In the genomic region with DNA sequence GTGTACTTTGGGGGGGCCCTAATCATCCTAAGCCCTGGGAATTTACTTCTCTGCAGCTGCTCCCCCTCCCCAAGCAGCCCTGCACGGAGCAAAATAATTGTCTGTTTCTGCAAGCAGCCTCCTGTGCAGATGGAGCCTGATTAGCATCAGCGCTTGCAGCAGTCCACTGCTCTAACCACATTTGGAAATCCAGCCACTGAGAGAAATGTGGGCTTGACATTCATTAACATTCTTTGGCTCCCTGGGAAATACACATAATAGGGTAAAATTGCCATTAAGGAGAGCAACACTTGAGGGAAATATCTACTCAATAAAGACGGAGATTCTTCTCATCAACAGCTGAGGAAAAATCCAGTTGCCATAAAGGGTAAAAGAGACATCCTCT, we compare ENCODE assay signal across 19 cellular contexts.
A peak's percentile ranks its signal among the peaks of the same experiment; 100 is the strongest.
DNase-seq lines count a peak whose midpoint lies in the region; ATAC-seq, FAIRE-seq and TF ChIP-seq lines count a peak whose summit lies in the region.
"Had no signal": no experiment of that assay in that cellular context is flagged by ENCODE, and none has a peak within 500 bp of the region (broad histone marks: within the 10 kb centered on the region; RNA-seq: fewer than 3 reads in every experiment).

No MANE protein-coding gene starts in this region.

- no peak overlapping the region for H3K14ac ChIP-seq in trophoblast cell (ENCODE audit: low read length)

- no peaks in the 10 kb centered on the region for H3K27me3 ChIP-seq in K562 (ENCODE audit: control insufficient read depth in 2 of 2, insufficient read depth in 2 of 2, low read length in 2 of 2)
- H3K27me3 ChIP-seq in trophoblast cell (ENCODE audit: insufficient read depth, low read length), result no peaks in the 10 kb centered on the region
- H3K27me3 ChIP-seq: SJSA1 had no signal

- TF ChIP-seq CTCF in K562 (IDR thresholded peaks at IDR 0.05 in 2 of 3, conservative IDR thresholded peaks at IDR 0.05 in 1 of 3; ENCODE audit: insufficient read depth in 2 of 3, low read depth in 1 of 3, low read length in 3 of 3) (no peak), coronary artery (IDR thresholded peaks at IDR 0.05) (no peak)

- BruUV-seq in K562 (replicated peaks; lab: Mats Ljungman, UMichigan), result no TSS peak

- no peaks in the 10 kb centered on the region for H3K9me3 ChIP-seq in K562 (replicated peaks; ENCODE audit: control insufficient read depth, insufficient read depth, low read depth, low read length)
- H3K9me3 ChIP-seq in trophoblast cell (ENCODE audit: insufficient read depth, low read depth, low read length), result no peaks in the 10 kb centered on the region
- H3K9me3 ChIP-seq: A549, SJSA1 had no signal

- no peaks in the 10 kb centered on the region for H3K36me3 ChIP-seq in K562 (ENCODE audit: control insufficient read depth, insufficient read depth, low read length)
- no peaks in the 10 kb centered on the region for H3K36me3 ChIP-seq in trophoblast cell (ENCODE audit: control insufficient read depth in 1 of 2, insufficient read depth in 2 of 2, low read length in 2 of 2)
- H3K36me3 ChIP-seq: SJSA1 had no signal

- H3K27ac ChIP-seq in K562 (ENCODE audit: extremely low read depth, low read depth, low read length) (no peak overlapping the region), trophoblast cell (ENCODE audit: low read depth, low read length) (no peak overlapping the region), coronary artery (no peak overlapping the region)
- H3K27ac ChIP-seq: A549, SJSA1 had no signal

- H3K4ac ChIP-seq in trophoblast cell (ENCODE audit: low read depth, low read length), result no peak overlapping the region

- POLR2A ChIA-PET in K562 (lab: Yijun Ruan, JAX), result no interaction called here

- TF ChIP-seq POLR2A in K562 (conservative IDR thresholded peaks at IDR 0.05), result no peak

- no peak overlapping the region for H2BK5ac ChIP-seq in trophoblast cell (ENCODE audit: low read depth, low read length, poor library complexity)

- TF ChIP-seq RAD21 in K562 (CRISPR knock-in tag; conservative IDR thresholded peaks at IDR 0.05 in 1 of 2, IDR thresholded peaks at IDR 0.05 in 1 of 2), result no peak

- ATAC-seq in K562, result no peak
- ATAC-seq: A549 had no signal

- H2BK12ac ChIP-seq in trophoblast cell (ENCODE audit: low read length), result no peak overlapping the region

- DNase-seq in DMS 273 (lab: John Stamatoyannopoulos, UW; ENCODE audit: unreplicated experiment) (peak; percentile 71), NCI-H2227 (lab: John Stamatoyannopoulos, UW; ENCODE audit: unreplicated experiment) (peak; percentile 16), K562 (ENCODE audit: extremely low read depth in 1 of 4, low spot score in 3 of 4) (no peak), trophoblast cell (peak; percentile 4 to 23), coronary artery (ENCODE audit: low spot score) (no peak), cerebellar cortex (ENCODE audit: low spot score) (no peak), D341Med (ENCODE audit: low spot score) (no peak)
- DNase-seq in activated naive CD4-positive, alpha-beta T cell treated with Interleukin-2 at 50 U/mL for 16 hours, result no peak
- DNase-seq: COR-L47, DMS53, H7, IMR-90, NCI-H1105, NCI-H187 treated with DMSO at 0.1 percent for 48 hours, NCI-H510A, NCI-H774 had no signal

- no peak overlapping the region for H3K23ac ChIP-seq in trophoblast cell (ENCODE audit: low read length)

- no peak overlapping the region for H3K9ac ChIP-seq in K562 (ENCODE audit: insufficient read depth in 1 of 2, low read depth in 2 of 2, low read length in 2 of 2)
- H3K9ac ChIP-seq in trophoblast cell (ENCODE audit: low read length), result no peak overlapping the region

- 0% methylated on average over 3 of the region's 3 CpGs for WGBS in K562 (ENCODE audit: insufficient coverage, low coverage, missing lambda C conversion rate)
- no CpG with 5 or more reads among the region's 3 CpGs for WGBS in trophoblast cell (ENCODE audit: extremely low coverage, insufficient coverage, insufficient read length)

- intact Hi-C loops in K562 (cut with micrococcal nuclease), result no loop called here

- no peak for TF ChIP-seq EP300 in K562 (IDR thresholded peaks at IDR 0.05; ENCODE audit: low read length)

- in situ Hi-C loops in K562 (cut with MboI), result no loop called here

- H4K20me1 ChIP-seq in K562 (replicated peaks; ENCODE audit: control insufficient read depth, insufficient read depth, low read length), result no peaks in the 10 kb centered on the region

- H3K4me3 ChIP-seq in K562, result no peak overlapping the region
- no peak overlapping the region for H3K4me3 ChIP-seq in trophoblast cell (ENCODE audit: low read depth, low read length)
- H3K4me3 ChIP-seq in coronary artery, result no peak overlapping the region
- H3K4me3 ChIP-seq: A549, SJSA1 had no signal

- no peaks in the 10 kb centered on the region for H3K79me2 ChIP-seq in K562 (ENCODE audit: control insufficient read depth, insufficient read depth, low read length)
- H3K79me2 ChIP-seq in trophoblast cell (ENCODE audit: control insufficient read depth, insufficient read depth, low read length, poor library complexity), result no peaks in the 10 kb centered on the region

- H2AK5ac ChIP-seq in trophoblast cell (ENCODE audit: low read length), result no peak overlapping the region

- H4K12ac ChIP-seq in trophoblast cell (ENCODE audit: low read depth, low read length), result no peak overlapping the region

- no peak overlapping the region for H3K4me2 ChIP-seq in K562 (ENCODE audit: insufficient read depth, low read length)
- H3K4me2 ChIP-seq in trophoblast cell (ENCODE audit: low read length), result no peak overlapping the region
- H3K4me2 ChIP-seq: A549 had no signal

- no peak overlapping the region for H3K18ac ChIP-seq in trophoblast cell (ENCODE audit: low read length)

- CTCF ChIA-PET in K562 (lab: Yijun Ruan, JAX; ENCODE audit: low intra/inter-chr PET ratio), result no interaction called here

- H2BK120ac ChIP-seq in trophoblast cell (ENCODE audit: insufficient read depth, low read length, poor library complexity), result no peak overlapping the region

- H3K79me1 ChIP-seq in trophoblast cell (ENCODE audit: low read length), result no peaks in the 10 kb centered on the region

- H3K4me1 ChIP-seq in K562 (replicated peaks in 1 of 2; ENCODE audit: control insufficient read depth in 2 of 2, insufficient read depth in 2 of 2, low read length in 2 of 2) (no peaks in the 10 kb centered on the region), trophoblast cell (ENCODE audit: control insufficient read depth in 1 of 2, insufficient read depth in 2 of 2, low read length in 2 of 2) (peaks cover 0 to 2% of the 10 kb centered on the region in 2 experiments)
- H3K4me1 ChIP-seq: A549, SJSA1 had no signal

- no peak overlapping the region for H4K8ac ChIP-seq in trophoblast cell (ENCODE audit: low read depth, low read length)

- no peaks in the 10 kb centered on the region for H3K9me1 ChIP-seq in K562 (ENCODE audit: control insufficient read depth, insufficient read depth, low read length)

- H4K91ac ChIP-seq in trophoblast cell (ENCODE audit: low read depth, low read length), result no peak overlapping the region

- FAIRE-seq in K562 (lab: Jason Lieb, UNC), result peak; percentile 23
- FAIRE-seq: A549, G401.6 had no signal

- H2AFZ ChIP-seq in K562 (ENCODE audit: low read depth, low read length) (no peak overlapping the region), trophoblast cell (ENCODE audit: insufficient read depth, low read length, poor library complexity) (no peak overlapping the region)

TF ChIP-seq in K562, 482 proteins besides CTCF, POLR2A, EP300 and RAD21 (continues in another document):
- TF ChIP-seq, protein P1, sequence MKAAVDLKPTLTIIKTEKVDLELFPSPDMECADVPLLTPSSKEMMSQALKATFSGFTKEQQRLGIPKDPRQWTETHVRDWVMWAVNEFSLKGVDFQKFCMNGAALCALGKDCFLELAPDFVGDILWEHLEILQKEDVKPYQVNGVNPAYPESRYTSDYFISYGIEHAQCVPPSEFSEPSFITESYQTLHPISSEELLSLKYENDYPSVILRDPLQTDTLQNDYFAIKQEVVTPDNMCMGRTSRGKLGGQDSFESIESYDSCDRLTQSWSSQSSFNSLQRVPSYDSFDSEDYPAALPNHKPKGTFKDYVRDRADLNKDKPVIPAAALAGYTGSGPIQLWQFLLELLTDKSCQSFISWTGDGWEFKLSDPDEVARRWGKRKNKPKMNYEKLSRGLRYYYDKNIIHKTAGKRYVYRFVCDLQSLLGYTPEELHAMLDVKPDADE (conservative IDR thresholded peaks at IDR 0.05; ENCODE audit: control insufficient read depth, low read depth, low read length), result no peak
- TF ChIP-seq BRCA1 (IDR thresholded peaks at IDR 0.05) (no peak), BRCA1 (CRISPR knock-in tag; IDR thresholded peaks at IDR 0.05) (no peak), POLR2AphosphoS5 (IDR thresholded peaks at IDR 0.05; ENCODE audit: control insufficient read depth, insufficient read depth, low read depth, low read length) (no peak), FOXK1 (CRISPR knock-in tag; IDR thresholded peaks at IDR 0.05; ENCODE audit: borderline replicate concordance) (no peak), ATF1 (CRISPR knock-in tag; IDR thresholded peaks at IDR 0.05) (no peak), ATF1 (tag; IDR thresholded peaks at IDR 0.05) (no peak), HNRNPLL (IDR thresholded peaks at IDR 0.05; ENCODE audit: low read depth, low read length, poor library complexity, severe bottlenecking) (no peak), MAFG (tag; conservative IDR thresholded peaks at IDR 0.05) (no peak)
- TF ChIP-seq, protein P2, sequence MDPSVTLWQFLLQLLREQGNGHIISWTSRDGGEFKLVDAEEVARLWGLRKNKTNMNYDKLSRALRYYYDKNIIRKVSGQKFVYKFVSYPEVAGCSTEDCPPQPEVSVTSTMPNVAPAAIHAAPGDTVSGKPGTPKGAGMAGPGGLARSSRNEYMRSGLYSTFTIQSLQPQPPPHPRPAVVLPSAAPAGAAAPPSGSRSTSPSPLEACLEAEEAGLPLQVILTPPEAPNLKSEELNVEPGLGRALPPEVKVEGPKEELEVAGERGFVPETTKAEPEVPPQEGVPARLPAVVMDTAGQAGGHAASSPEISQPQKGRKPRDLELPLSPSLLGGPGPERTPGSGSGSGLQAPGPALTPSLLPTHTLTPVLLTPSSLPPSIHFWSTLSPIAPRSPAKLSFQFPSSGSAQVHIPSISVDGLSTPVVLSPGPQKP (CRISPR knock-in tag; IDR thresholded peaks at IDR 0.05), result no peak
- TF ChIP-seq, protein P3, sequence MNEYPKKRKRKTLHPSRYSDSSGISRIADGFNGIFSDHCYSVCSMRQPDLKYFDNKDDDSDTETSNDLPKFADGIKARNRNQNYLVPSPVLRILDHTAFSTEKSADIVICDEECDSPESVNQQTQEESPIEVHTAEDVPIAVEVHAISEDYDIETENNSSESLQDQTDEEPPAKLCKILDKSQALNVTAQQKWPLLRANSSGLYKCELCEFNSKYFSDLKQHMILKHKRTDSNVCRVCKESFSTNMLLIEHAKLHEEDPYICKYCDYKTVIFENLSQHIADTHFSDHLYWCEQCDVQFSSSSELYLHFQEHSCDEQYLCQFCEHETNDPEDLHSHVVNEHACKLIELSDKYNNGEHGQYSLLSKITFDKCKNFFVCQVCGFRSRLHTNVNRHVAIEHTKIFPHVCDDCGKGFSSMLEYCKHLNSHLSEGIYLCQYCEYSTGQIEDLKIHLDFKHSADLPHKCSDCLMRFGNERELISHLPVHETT (CRISPR knock-in tag; conservative IDR thresholded peaks at IDR 0.05 in 1 of 2, IDR thresholded peaks at IDR 0.05 in 1 of 2), result no peak

Comparison
In these comparisons a context has a peak if more than half of its experiments do, and no peak if none do; other contexts are left out.
1. DNase-seq: peak in DMS 273 (single experiment), NCI-H2227 (single experiment) and trophoblast cell (2 of 2); none in K562 (0 of 4), coronary artery (single experiment), cerebellar cortex (single experiment), activated naive CD4-positive, alpha-beta T cell treated with Interleukin-2 at 50 U/mL for 16 hours (single experiment) and D341Med (single experiment).